In genomic region chr16:81636298-81636960, GRCh38 we compare ENCODE assay signal across 20 cellular contexts.
DNase-seq lines count a peak whose midpoint lies in the region; ATAC-seq, FAIRE-seq and TF ChIP-seq lines count a peak whose summit lies in the region.
"Had no signal": no experiment of that assay in that cellular context is flagged by ENCODE, and none has a peak within 500 bp of the region (broad histone marks: within the 10 kb centered on the region; RNA-seq: fewer than 3 reads in every experiment).

No MANE protein-coding gene starts in this region.

- H3K4me1 Mint-ChIP-seq in CD14-positive monocyte: peaks cover 58% of the 10 kb centered on the region

- H3K27me3 Mint-ChIP-seq in CD14-positive monocyte (ENCODE audit: low read depth in 3 of 3): peaks cover 0 to 5% (median 3%) of the 10 kb centered on the region in 3 donors
- H3K27me3 Mint-ChIP-seq: activated naive CD8-positive, alpha-beta T cell treated with anti-CD3 and anti-CD28 coated beads, Interleukin-2, amount 10 ng/mL, durations not matched to agents 7 days and 5 days; CD4-positive, CD25-positive, alpha-beta regulatory T cell; central memory CD8-positive, alpha-beta T cell had no signal

- peaks cover 5 to 20% (median 6%) of the 10 kb centered on the region in 3 donors for H3K4me1 ChIP-seq in pancreas

- H3K9me3 ChIP-seq in pancreas: no peaks in the 10 kb centered on the region
- H3K9me3 ChIP-seq: right atrium auricular region had no signal

- FAIRE-seq in pancreas (lab: Jason Lieb, UNC) (no peak), GM19239 (lab: Jason Lieb, UNC) (no peak)
- FAIRE-seq: endothelial cell of umbilical vein, G401.6 had no signal

- no peaks in the 10 kb centered on the region for H3K36me3 ChIP-seq in pancreas
- H3K36me3 ChIP-seq: right atrium auricular region had no signal

- ATAC-seq in left colon (peak; percentile 43), HG03571 (IDR thresholded peaks at IDR 0.05; ENCODE audit: unreplicated experiment) (no peak), GM19455 (IDR thresholded peaks at IDR 0.05; ENCODE audit: unreplicated experiment) (no peak), pancreas (no peak)
- ATAC-seq: stimulated activated naive CD8-positive, alpha-beta T cell treated with anti-CD3 and anti-CD28 coated beads, Interleukin-15, Interleukin-2, amounts not matched to agents 100 U/mL and 50 U/mL, for 24 hours; WTC11 had no signal

- H3K27me3 ChIP-seq in pancreas: no peaks in the 10 kb centered on the region
- H3K27me3 ChIP-seq: right atrium auricular region had no signal

- no peak for DNase-seq in CD14-positive monocyte (ENCODE audit: low spot score)
- peak; percentile 53 to 59 for DNase-seq in Kasumi-1 (lab: John Stamatoyannopoulos, UW)
- peak; percentile 43 to 66 for DNase-seq in SHP77 (lab: John Stamatoyannopoulos, UW)
- DNase-seq in left colon: no peak
- DNase-seq in pancreas: no peak
- DNase-seq in GM19239 (ENCODE audit: insufficient read length, low spot score): no peak
- DNase-seq: activated CD8-positive, alpha-beta memory T cell treated with anti-CD3 and anti-CD28 coated beads, Interleukin-2, amount 50 U/mL, for 48 hours; activated naive CD8-positive, alpha-beta T cell treated with anti-CD3 and anti-CD28 coated beads, Interleukin-2, amount 10 ng/mL, durations not matched to agents 7 days and 5 days; CD4-positive, CD25-positive, alpha-beta regulatory T cell; head of caudate nucleus; kidney glomerular epithelial cell; NCI-H226; stimulated activated naive CD8-positive, alpha-beta T cell treated with anti-CD3 and anti-CD28 coated beads, Interleukin-15, Interleukin-2, amounts not matched to agents 100 U/mL and 50 U/mL, for 24 hours had no signal

- intact Hi-C loops in CD14-positive monocyte (cut with micrococcal nuclease): loop anchor here in 1 of 2 donors (10.0 kb wide), 1 partner anchor 162 kb away; no protein-coding TSS in a partner anchor
- intact Hi-C loops in left colon (cut with DNase I, micrococcal nuclease): no loop called here
- intact Hi-C loops in pancreas (cut with DNase I): no loop called here

- H3K9me3 Mint-ChIP-seq in CD14-positive monocyte: peaks cover 0 to 2% (median 0%) of the 10 kb centered on the region in 7 donors
- H3K9me3 Mint-ChIP-seq: activated naive CD8-positive, alpha-beta T cell treated with anti-CD3 and anti-CD28 coated beads, Interleukin-2, amount 10 ng/mL, durations not matched to agents 7 days and 5 days; CD4-positive, CD25-positive, alpha-beta regulatory T cell; central memory CD8-positive, alpha-beta T cell; WTC11 had no signal

- no peak overlapping the region for H3K4me3 ChIP-seq in pancreas
- H3K4me3 ChIP-seq: right atrium auricular region had no signal

- H3K27ac ChIP-seq in pancreas: no peak overlapping the region
- H3K27ac ChIP-seq: right atrium auricular region had no signal

- peak overlapping the region in 6 of 7 donors; percentile 70 to 84 (median 76) for H3K27ac Mint-ChIP-seq in CD14-positive monocyte
- H3K27ac Mint-ChIP-seq: WTC11 had no signal

- TF ChIP-seq CTCF in CD14-positive monocyte (IDR thresholded peaks at IDR 0.05): no peak
- no peak for TF ChIP-seq CTCF in pancreas (IDR thresholded peaks at IDR 0.05)

- no peak overlapping the region for H3K4me3 Mint-ChIP-seq in CD14-positive monocyte
- H3K4me3 Mint-ChIP-seq: activated naive CD8-positive, alpha-beta T cell treated with anti-CD3 and anti-CD28 coated beads, Interleukin-2, amount 10 ng/mL, durations not matched to agents 7 days and 5 days; central memory CD8-positive, alpha-beta T cell; WTC11 had no signal

- H3K36me3 Mint-ChIP-seq in CD14-positive monocyte: peaks cover 38 to 58% of the 10 kb centered on the region in 2 donors
- H3K36me3 Mint-ChIP-seq: WTC11 had no signal

- WGBS in pancreas, 2 donors: 80 to 83% methylated on average over 16 of the region's 16 CpGs

Comparison
In these comparisons a context has a peak if more than half of its experiments do, and no peak if none do; other contexts are left out.
1. DNase-seq: peak in Kasumi-1 (2 of 2) and SHP77 (2 of 2); none in CD14-positive monocyte (single experiment), left colon (0 of 2), pancreas (0 of 6) and GM19239 (single experiment).